Comparison of ENCODE assay signal across 1 cellular context in the genomic region with DNA sequence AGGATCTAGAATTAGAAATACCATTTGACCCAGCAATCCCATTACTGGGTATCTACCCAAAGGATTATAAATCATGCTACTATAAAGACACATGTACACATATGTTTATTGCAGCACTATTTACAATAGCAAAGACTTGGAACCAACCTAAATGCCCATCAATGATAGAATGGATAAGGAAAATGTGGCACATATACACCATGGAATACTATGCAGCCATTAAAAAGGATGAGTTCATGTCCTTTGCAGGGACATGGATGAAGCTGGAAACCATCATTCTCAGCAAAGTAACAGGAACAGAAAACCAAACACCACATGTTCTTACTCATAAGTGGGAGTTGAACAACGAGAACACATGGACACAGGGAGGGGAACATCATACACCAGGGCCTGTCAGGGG. TPM values are rescaled to one million over a fixed set of nuclear protein-coding genes. Genes with fewer than 3 reads are reported as not detected.
"Had no signal": no experiment of that assay in that cellular context is flagged by ENCODE, and none has a peak within 500 bp of the region (broad histone marks: within the 10 kb centered on the region; RNA-seq: fewer than 3 reads in every experiment).

No MANE protein-coding gene starts in this region.

RNA-seq across cellular contexts. Expression of gene FYB1, which starts 15.1 kb away (rescaled TPM):
- total RNA-seq: LHCN-M2 had no signal
